1 cellular context compared by ENCODE assay signal in the genomic region with DNA sequence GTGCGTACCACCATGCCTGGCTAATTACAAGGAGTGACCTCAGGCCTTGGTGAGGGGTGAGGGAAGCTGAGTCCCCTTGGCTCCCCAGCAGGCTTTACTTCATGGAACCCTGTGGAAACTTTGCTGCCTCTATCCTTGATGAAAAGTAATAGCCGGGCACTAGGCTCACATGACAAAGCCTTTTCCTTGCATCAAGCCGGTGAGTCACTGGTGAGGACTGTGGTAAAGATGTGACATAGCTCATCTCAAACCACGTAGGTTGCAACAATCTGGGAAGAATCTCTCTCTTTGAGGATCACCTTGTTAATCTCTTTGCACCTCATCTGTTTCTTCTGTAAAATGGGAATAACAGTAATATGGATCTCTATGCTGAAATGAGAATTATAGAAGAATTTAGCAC.
TF ChIP-seq lines count a peak whose summit lies in the region.

No MANE protein-coding gene starts in this region.

TF ChIP-seq in IMR-90, 13 proteins besides CTCF, POLR2A, EP300 and RAD21 (continued from another document):
- TF ChIP-seq, protein P1, sequence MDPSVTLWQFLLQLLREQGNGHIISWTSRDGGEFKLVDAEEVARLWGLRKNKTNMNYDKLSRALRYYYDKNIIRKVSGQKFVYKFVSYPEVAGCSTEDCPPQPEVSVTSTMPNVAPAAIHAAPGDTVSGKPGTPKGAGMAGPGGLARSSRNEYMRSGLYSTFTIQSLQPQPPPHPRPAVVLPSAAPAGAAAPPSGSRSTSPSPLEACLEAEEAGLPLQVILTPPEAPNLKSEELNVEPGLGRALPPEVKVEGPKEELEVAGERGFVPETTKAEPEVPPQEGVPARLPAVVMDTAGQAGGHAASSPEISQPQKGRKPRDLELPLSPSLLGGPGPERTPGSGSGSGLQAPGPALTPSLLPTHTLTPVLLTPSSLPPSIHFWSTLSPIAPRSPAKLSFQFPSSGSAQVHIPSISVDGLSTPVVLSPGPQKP (IDR thresholded peaks at IDR 0.05; ENCODE audit: borderline replicate concordance, low read depth, low read length), result no peak
